7 cellular contexts compared by ENCODE assay signal in the genomic region with DNA sequence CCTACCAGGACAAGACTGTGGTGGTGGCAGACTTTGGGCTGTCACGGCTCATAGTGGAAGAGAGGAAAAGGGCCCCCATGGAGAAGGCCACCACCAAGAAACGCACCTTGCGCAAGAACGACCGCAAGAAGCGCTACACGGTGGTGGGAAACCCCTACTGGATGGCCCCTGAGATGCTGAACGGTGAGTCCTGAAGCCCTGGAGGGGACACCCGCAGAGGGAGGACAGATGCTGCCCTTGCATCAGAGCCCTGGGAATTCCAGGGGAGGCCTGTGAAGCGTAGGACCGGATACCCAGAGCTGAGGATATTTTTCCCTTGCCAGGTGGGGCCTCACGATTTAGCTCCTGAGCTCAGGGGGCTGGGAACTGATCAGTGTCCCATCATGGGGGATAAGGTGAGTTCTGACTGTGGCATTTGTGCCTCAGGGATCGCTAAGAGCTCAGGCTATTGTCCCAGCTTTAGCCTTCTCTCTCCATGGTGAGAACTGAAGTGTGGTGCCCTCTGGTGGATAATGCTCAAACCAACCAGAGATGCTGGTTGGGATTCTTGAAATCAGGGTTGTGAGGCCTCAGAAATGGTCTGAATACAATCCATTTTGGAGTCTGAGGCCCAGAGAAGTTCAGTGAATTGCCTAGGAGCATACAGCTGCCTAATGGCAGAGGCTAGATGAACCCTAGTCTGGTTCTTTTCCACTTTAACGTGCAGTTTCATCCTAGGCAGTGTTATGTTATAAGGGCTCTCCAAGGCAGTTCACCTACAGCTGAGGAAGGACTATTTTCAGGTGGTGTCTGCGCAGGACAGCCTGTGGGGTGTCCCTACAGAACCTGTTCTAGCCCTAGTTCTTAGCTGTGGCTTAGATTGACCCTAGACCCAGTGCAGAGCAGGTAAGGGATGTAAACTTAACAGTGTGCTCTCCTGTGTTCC. TPM values are rescaled to one million over a fixed set of nuclear protein-coding genes. Genes with fewer than 3 reads are reported as not detected.
DNase-seq lines count a peak whose midpoint lies in the region; TF ChIP-seq lines count a peak whose summit lies in the region.

No MANE protein-coding gene starts in this region.

- H3K9me3 Mint-ChIP-seq in MCF 10A (ENCODE audit: unreplicated experiment): no peaks in the 10 kb centered on the region

- CTCF ChIA-PET in MCF 10A (lab: Yijun Ruan, JAX): interaction anchor here (0.6 to 5.3 kb wide), 31 partner anchors 9 to 326 kb away, joined by 3 to 55 read pairs (median 4); a partner anchor contains a TSS

- intact Hi-C loops in MCF 10A (cut with micrococcal nuclease): loop anchor here (1.0 to 2.0 kb wide), 3 partner anchors 60 to 165 kb away; a partner anchor contains a TSS

- peak; percentile 38 for DNase-seq in GM04504 (ENCODE audit: low read depth)
- peak; percentile 58 for DNase-seq in LHCN-M2 (ENCODE audit: low read depth)
- peak; percentile 37 for DNase-seq in T follicular helper cell (ENCODE audit: low read depth)
- peak; percentile 76 for DNase-seq in MCF 10A (ENCODE audit: unreplicated experiment)
- peak; percentile 82 for DNase-seq in iPS-NIHi7 (ENCODE audit: extremely low spot score)
- peak; percentile 43 for DNase-seq in stimulated activated CD4-positive, alpha-beta T cell treated with anti-CD3 and anti-CD28 coated beads, Interleukin-4, amount 100 ng/mL, for 1 hour
- no peak for DNase-seq in GDM1 (lab: John Stamatoyannopoulos, UW)

- POLR2A ChIA-PET in MCF 10A (lab: Yijun Ruan, JAX): interaction anchor here (0.5 to 11.6 kb wide), 11 partner anchors 9 to 113 kb away, joined by 3 to 188 read pairs (median 5); a partner anchor contains a TSS

- peaks cover 8% of the 10 kb centered on the region for H3K4me1 Mint-ChIP-seq in MCF 10A (ENCODE audit: insufficient read depth, unreplicated experiment)

- H3K27me3 Mint-ChIP-seq in MCF 10A (ENCODE audit: insufficient read depth, unreplicated experiment): no peaks in the 10 kb centered on the region

- TF ChIP-seq CTCF in MCF 10A (IDR thresholded peaks at IDR 0.05; ENCODE audit: unreplicated experiment): peak; percentile 66

- H3K4me3 Mint-ChIP-seq in MCF 10A (ENCODE audit: unreplicated experiment): no peak overlapping the region

- no TSS peak for BruUV-seq in MCF 10A (replicated peaks; lab: Mats Ljungman, UMichigan)

- H3K27ac Mint-ChIP-seq in MCF 10A (ENCODE audit: low read depth, unreplicated experiment): no peak overlapping the region

- peaks cover 99% of the 10 kb centered on the region for H3K36me3 Mint-ChIP-seq in MCF 10A (ENCODE audit: insufficient read depth, unreplicated experiment)

RNA-seq across cellular contexts. Expression of a gene that starts 19.5 kb away (rescaled TPM):
- total RNA-seq in LHCN-M2 (2014; rRNA removed): 4.2 and 5.4 TPM in 2 replicates
- polyA plus RNA-seq in LHCN-M2 (2012): 5.6 TPM
- total RNA-seq in MCF 10A (2022): 0.25 and 0.93 TPM in 2 replicates
